10 cellular contexts compared by ENCODE assay signal in the genomic region with DNA sequence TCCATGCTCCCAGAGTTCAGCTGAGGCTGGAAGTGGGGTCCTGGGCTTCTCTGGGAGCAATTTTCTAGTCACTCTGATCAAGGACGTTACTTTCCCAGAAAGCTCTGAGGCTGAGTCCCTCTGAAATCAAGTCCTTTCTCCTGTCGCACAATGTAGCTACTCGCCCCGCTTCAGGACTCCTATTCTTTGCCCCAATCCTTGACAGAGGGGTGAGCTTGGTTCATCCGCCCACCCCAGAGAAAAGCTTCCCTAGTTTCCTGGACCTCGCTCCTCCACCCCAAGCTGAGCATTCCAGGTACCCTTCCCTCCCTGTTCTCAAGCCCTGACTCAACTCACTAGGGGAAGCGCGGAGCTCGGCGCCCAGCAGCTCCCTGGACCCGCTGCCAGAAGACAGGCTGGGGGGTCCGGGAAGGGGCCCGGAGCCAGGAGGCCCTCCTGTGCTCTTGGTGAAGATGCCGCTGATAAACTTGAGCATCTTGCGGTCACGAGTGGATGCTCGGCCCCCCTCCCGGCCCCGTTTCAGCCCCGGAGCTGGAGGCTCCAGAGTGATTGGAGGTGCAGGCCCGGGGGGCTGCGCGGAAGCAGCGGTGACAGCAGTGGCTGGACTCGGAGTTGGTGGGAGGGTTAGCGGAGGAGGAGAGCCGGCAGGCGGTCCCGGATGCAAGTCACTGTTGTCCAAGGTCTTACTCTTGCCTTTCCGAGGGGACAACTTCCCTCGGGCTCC. TPM values are rescaled to one million over a fixed set of nuclear protein-coding genes. Genes with fewer than 3 reads are reported as not detected.
DNase-seq lines count a peak whose midpoint lies in the region; ATAC-seq and TF ChIP-seq lines count a peak whose summit lies in the region.
"Had no signal": no experiment of that assay in that cellular context is flagged by ENCODE, and none has a peak within 500 bp of the region (broad histone marks: within the 10 kb centered on the region; RNA-seq: fewer than 3 reads in every experiment).

No MANE protein-coding gene starts in this region.

- TF ChIP-seq CTCF in CD4-positive, alpha-beta T cell (IDR thresholded peaks at IDR 0.05): no peak
- TF ChIP-seq CTCF in neural progenitor cell (IDR thresholded peaks at IDR 0.05): no peak

- peak overlapping the region; percentile 47; the same call in 1 of the 2 replicates for H3K4me3 ChIP-seq in HUES48 (ENCODE audit: low read depth, low read length)
- peak overlapping the region; percentile 80 for H3K4me3 ChIP-seq in neural progenitor cell

- POLR2A ChIA-PET in CD4-positive, alpha-beta T cell (lab: Charles Lee): interaction anchor here (1.0 kb wide), 1 partner anchor 11 kb away, joined by 3 read pairs; no protein-coding TSS in a partner anchor

- peak overlapping the region; percentile 98 for H3K4me2 ChIP-seq in neural progenitor cell

- no peak for DNase-seq in CD4-positive, alpha-beta T cell
- no peak for DNase-seq in central memory CD8-positive, alpha-beta T cell (ENCODE audit: low spot score in 2 of 2)
- DNase-seq in neural progenitor cell (ENCODE audit: low spot score) (peak; percentile 33), D341Med (ENCODE audit: low spot score) (no peak)
- DNase-seq: activated CD8-positive, alpha-beta memory T cell treated with anti-CD3 and anti-CD28 coated beads for 24 hours had no signal

- H2AFZ ChIP-seq in neural progenitor cell (replicated peaks): no peak overlapping the region

- no peak overlapping the region for H3K27ac ChIP-seq in CD4-positive, alpha-beta T cell (ENCODE audit: low read depth, low read length)
- H3K27ac ChIP-seq in HUES48 (ENCODE audit: low read depth, low read length) (no peak overlapping the region), neural progenitor cell (no peak overlapping the region)

- no peaks in the 10 kb centered on the region for H3K9me3 Mint-ChIP-seq in CD4-positive, alpha-beta T cell
- no peaks in the 10 kb centered on the region for H3K9me3 Mint-ChIP-seq in central memory CD8-positive, alpha-beta T cell
- H3K9me3 Mint-ChIP-seq in neural progenitor cell: no peaks in the 10 kb centered on the region
- no peaks in the 10 kb centered on the region for H3K9me3 Mint-ChIP-seq in stimulated activated memory B cell treated with anti-CD40 and anti-IgM and Interleukin-4, amounts not matched to agents 10 μg/mL and 1 μg/mL and 100 μg/mL, for 72 hours
- H3K9me3 Mint-ChIP-seq: stimulated activated naive CD8-positive, alpha-beta T cell treated with anti-CD3 and anti-CD28 coated beads, Interleukin-15, Interleukin-2, amounts not matched to agents 100 ng/mL and 50 ng/mL, for 24 hours had no signal

- no peaks in the 10 kb centered on the region for H3K79me2 ChIP-seq in neural progenitor cell (ENCODE audit: low read depth)

- peak overlapping the region; percentile 67 for H3K27ac Mint-ChIP-seq in CD4-positive, alpha-beta T cell
- peak overlapping the region; percentile 84 for H3K27ac Mint-ChIP-seq in central memory CD8-positive, alpha-beta T cell (ENCODE audit: low read depth)
- peak overlapping the region; percentile 4 for H3K27ac Mint-ChIP-seq in neural progenitor cell
- H3K27ac Mint-ChIP-seq in stimulated activated memory B cell treated with anti-CD40 and anti-IgM and Interleukin-4, amounts not matched to agents 10 μg/mL and 1 μg/mL and 100 μg/mL, for 72 hours: no peak overlapping the region
- H3K27ac Mint-ChIP-seq: stimulated activated naive CD8-positive, alpha-beta T cell treated with anti-CD3 and anti-CD28 coated beads, Interleukin-15, Interleukin-2, amounts not matched to agents 100 ng/mL and 50 ng/mL, for 24 hours had no signal

- intact Hi-C loops in CD4-positive, alpha-beta T cell (cut with DNase I, micrococcal nuclease): loop anchor here in 1 of 2 experiments (5.0 kb wide), 1 partner anchor 40 kb away; no protein-coding TSS in a partner anchor

- H3K9me3 ChIP-seq in CD4-positive, alpha-beta T cell (ENCODE audit: control insufficient read depth, low read length): no peaks in the 10 kb centered on the region
- H3K9me3 ChIP-seq in HUES48 (ENCODE audit: control insufficient read depth, insufficient read depth, low read length) (no peaks in the 10 kb centered on the region), neural progenitor cell (ENCODE audit: low read depth) (no peaks in the 10 kb centered on the region)

- no peaks in the 10 kb centered on the region for H3K36me3 ChIP-seq in HUES48 (ENCODE audit: control insufficient read depth, insufficient read depth, low read length)
- no peaks in the 10 kb centered on the region for H3K36me3 ChIP-seq in neural progenitor cell

- peaks cover 50% of the 10 kb centered on the region for H3K4me1 Mint-ChIP-seq in CD4-positive, alpha-beta T cell (ENCODE audit: low read depth)
- H3K4me1 Mint-ChIP-seq in central memory CD8-positive, alpha-beta T cell: peaks cover 56% of the 10 kb centered on the region
- peaks cover 49% of the 10 kb centered on the region for H3K4me1 Mint-ChIP-seq in neural progenitor cell
- peaks cover 39% of the 10 kb centered on the region for H3K4me1 Mint-ChIP-seq in stimulated activated memory B cell treated with anti-CD40 and anti-IgM and Interleukin-4, amounts not matched to agents 10 μg/mL and 1 μg/mL and 100 μg/mL, for 72 hours

- H3K4me3 Mint-ChIP-seq in CD4-positive, alpha-beta T cell: peak overlapping the region; percentile 20
- peak overlapping the region; percentile 13 for H3K4me3 Mint-ChIP-seq in central memory CD8-positive, alpha-beta T cell
- H3K4me3 Mint-ChIP-seq in neural progenitor cell: peak overlapping the region; percentile 80
- H3K4me3 Mint-ChIP-seq in stimulated activated memory B cell treated with anti-CD40 and anti-IgM and Interleukin-4, amounts not matched to agents 10 μg/mL and 1 μg/mL and 100 μg/mL, for 72 hours: no peak overlapping the region
- H3K4me3 Mint-ChIP-seq: stimulated activated naive CD8-positive, alpha-beta T cell treated with anti-CD3 and anti-CD28 coated beads, Interleukin-15, Interleukin-2, amounts not matched to agents 100 ng/mL and 50 ng/mL, for 24 hours had no signal

- CTCF ChIA-PET in CD4-positive, alpha-beta T cell (lab: Charles Lee): no interaction called here

- H3K9ac ChIP-seq in HUES48 (ENCODE audit: low read depth, low read length) (no peak overlapping the region), neural progenitor cell (no peak overlapping the region)

- ATAC-seq in CD4-positive, alpha-beta T cell (ENCODE audit: poor library complexity): no peak
- no peak for ATAC-seq in central memory CD8-positive, alpha-beta T cell (replicated peaks; ENCODE audit: extremely low read depth, poor library complexity, severe bottlenecking)
- no peak for ATAC-seq in HG02798 (IDR thresholded peaks at IDR 0.05; ENCODE audit: poor library complexity, unreplicated experiment)
- no peak for ATAC-seq in GM19328 (IDR thresholded peaks at IDR 0.05; ENCODE audit: unreplicated experiment)
- ATAC-seq in stimulated activated memory B cell treated with anti-CD40 and anti-IgM and Interleukin-4, amounts not matched to agents 10 μg/mL and 1 μg/mL and 100 μg/mL, for 72 hours: no peak

- H3K27me3 Mint-ChIP-seq in CD4-positive, alpha-beta T cell: no peaks in the 10 kb centered on the region
- H3K27me3 Mint-ChIP-seq in central memory CD8-positive, alpha-beta T cell: no peaks in the 10 kb centered on the region
- peaks cover 40% of the 10 kb centered on the region for H3K27me3 Mint-ChIP-seq in neural progenitor cell (ENCODE audit: insufficient read depth, low read depth)
- H3K27me3 Mint-ChIP-seq in stimulated activated memory B cell treated with anti-CD40 and anti-IgM and Interleukin-4, amounts not matched to agents 10 μg/mL and 1 μg/mL and 100 μg/mL, for 72 hours: no peaks in the 10 kb centered on the region
- H3K27me3 Mint-ChIP-seq: stimulated activated naive CD8-positive, alpha-beta T cell treated with anti-CD3 and anti-CD28 coated beads, Interleukin-15, Interleukin-2, amounts not matched to agents 100 ng/mL and 50 ng/mL, for 24 hours had no signal

- no peaks in the 10 kb centered on the region for H3K27me3 ChIP-seq in CD4-positive, alpha-beta T cell (ENCODE audit: control insufficient read depth, insufficient read depth, low read length)
- H3K27me3 ChIP-seq in HUES48 (ENCODE audit: control insufficient read depth, insufficient read depth, low read length) (peaks cover 99% of the 10 kb centered on the region), neural progenitor cell (peaks cover 100% of the 10 kb centered on the region)

- peaks cover 17% of the 10 kb centered on the region for H3K4me1 ChIP-seq in HUES48 (ENCODE audit: control insufficient read depth, insufficient read depth, low read length)
- H3K4me1 ChIP-seq in neural progenitor cell: peaks cover 24% of the 10 kb centered on the region

- peaks cover 39% of the 10 kb centered on the region for H4K20me1 ChIP-seq in neural progenitor cell (ENCODE audit: low read depth)

- peaks cover 32% of the 10 kb centered on the region for H3F3A ChIP-seq in neural progenitor cell (ENCODE audit: low read depth)

- peaks cover 68% of the 10 kb centered on the region for H3K36me3 Mint-ChIP-seq in CD4-positive, alpha-beta T cell (ENCODE audit: low read depth)
- peaks cover 38% of the 10 kb centered on the region for H3K36me3 Mint-ChIP-seq in central memory CD8-positive, alpha-beta T cell (ENCODE audit: insufficient read depth)
- no peaks in the 10 kb centered on the region for H3K36me3 Mint-ChIP-seq in neural progenitor cell
- peaks cover 41% of the 10 kb centered on the region for H3K36me3 Mint-ChIP-seq in stimulated activated memory B cell treated with anti-CD40 and anti-IgM and Interleukin-4, amounts not matched to agents 10 μg/mL and 1 μg/mL and 100 μg/mL, for 72 hours

RNA-seq across cellular contexts. Expression of a gene that starts 1.6 kb away (rescaled TPM):
- total RNA-seq in CD4-positive, alpha-beta T cell: 10 to 100 TPM; 21.0 to 21.2 TPM
- 1.7 and 2.7 TPM in 2 replicates for total RNA-seq in neural progenitor cell (ENCODE audit: low replicate concordance)

RNA-seq across cellular contexts. Expression of a gene that starts 7.9 kb away (rescaled TPM):
- 10 to 100 TPM; 10.3 to 10.7 TPM for total RNA-seq in CD4-positive, alpha-beta T cell
- 57.6 and 61.3 TPM in 2 replicates for total RNA-seq in neural progenitor cell (ENCODE audit: low replicate concordance)

RNA-seq across cellular contexts. Expression of a gene that starts 15.2 kb away (rescaled TPM):
- 10 to 100 TPM in 1 of 2 experiments, 1 to 10 TPM in 1; 8.7 to 10.8 TPM for total RNA-seq in CD4-positive, alpha-beta T cell
- 169 and 348 TPM in 2 replicates for total RNA-seq in neural progenitor cell (ENCODE audit: low replicate concordance)

RNA-seq across cellular contexts. Expression of a gene that starts 18.0 kb away (rescaled TPM):
- total RNA-seq in CD4-positive, alpha-beta T cell: 10 to 100 TPM; 39.9 to 40.8 TPM
- total RNA-seq in neural progenitor cell (ENCODE audit: low replicate concordance): 8.1 and 11.9 TPM in 2 replicates

RNA-seq across cellular contexts. Expression of a gene that starts 30.0 kb away (rescaled TPM):
- 1 to 10 TPM; 1.0 to 1.4 TPM for total RNA-seq in CD4-positive, alpha-beta T cell
- total RNA-seq in neural progenitor cell (ENCODE audit: low replicate concordance): 0.17 and 0.99 TPM in 2 replicates

Comparison
In these comparisons a context has a peak if more than half of its experiments do, and no peak if none do; other contexts are left out.
1. RNA of a gene that starts 15.2 kb away (total RNA-seq): 169 to 348 TPM in neural progenitor cell; 8.7 to 10.8 TPM in CD4-positive, alpha-beta T cell; every median in the first group is over 10 times any median in the second.